Comparison of ENCODE assay signal across 8 cellular contexts in the genomic region with DNA sequence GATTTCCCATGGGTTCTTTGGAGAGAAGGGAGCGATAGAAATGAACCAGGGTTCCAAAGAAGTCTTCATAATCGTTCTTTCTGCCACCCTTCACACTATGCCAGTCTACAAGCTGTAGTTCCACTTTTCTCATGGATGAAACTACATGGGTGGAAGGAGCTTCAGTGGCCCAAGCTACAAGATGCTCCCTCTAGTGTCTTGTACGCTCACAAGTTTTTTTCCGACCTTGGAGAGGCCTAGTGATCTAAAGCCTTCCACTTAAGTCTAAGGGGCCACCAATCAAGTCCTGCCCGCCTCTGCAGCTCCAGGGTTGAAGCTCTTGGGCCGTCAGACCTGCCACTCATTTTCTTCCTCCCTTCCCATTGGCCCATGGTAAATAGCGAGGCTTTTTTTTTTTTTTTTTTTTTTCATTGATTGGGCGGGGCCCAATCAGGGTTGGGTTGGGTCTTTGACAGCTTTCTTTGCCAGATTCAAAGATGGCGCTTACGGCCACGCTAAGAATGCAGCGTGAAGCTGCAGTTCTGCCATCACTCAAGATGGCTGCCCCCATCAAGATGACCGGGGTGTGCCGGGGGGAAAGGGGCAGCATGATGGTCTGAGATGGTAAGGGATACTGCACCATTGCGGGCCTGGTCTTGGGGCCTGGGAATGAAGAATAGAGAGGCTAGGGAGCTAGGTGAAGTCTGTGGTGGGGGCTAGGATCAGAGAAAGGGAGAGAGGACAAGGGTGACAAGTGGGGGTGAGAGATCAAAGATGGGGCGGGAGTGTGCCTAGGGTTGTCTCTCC. TPM values are rescaled to one million over a fixed set of nuclear protein-coding genes. Genes with fewer than 3 reads are reported as not detected.
DNase-seq lines count a peak whose midpoint lies in the region; ATAC-seq and TF ChIP-seq lines count a peak whose summit lies in the region.

TSS of gene TOMM40L (plus strand) at position 527 of the 786 bp plus-strand sequence. CDS start 430 bp downstream, outside the sequence.

- H3K4me3 ChIP-seq in SK-N-SH (ENCODE audit: low read depth in 2 of 2, low read length in 1 of 2): peak within 1 kb of the TSS; percentile 69 to 74
- H3K4me3 ChIP-seq in thoracic aorta: peak within 1 kb of the TSS; percentile 79

- TF ChIP-seq POLR2A in GM10847 (IDR thresholded peaks at IDR 0.05; ENCODE audit: extremely low read depth, insufficient read length): peak; percentile 44

- peak; percentile 98 for DNase-seq in NCI-H1048 (lab: John Stamatoyannopoulos, UW)
- DNase-seq in SK-N-SH: peak; percentile 88
- DNase-seq in glomerular visceral epithelial cell (ENCODE audit: extremely low spot score): peak; percentile 100
- peak; percentile 76 for DNase-seq in omental fat pad (ENCODE audit: low spot score)
- DNase-seq in thoracic aorta (ENCODE audit: low spot score): peak; percentile 68

- no peaks in the 10 kb centered on the region for H3K27me3 ChIP-seq in SK-N-SH (ENCODE audit: insufficient read depth)
- H3K27me3 ChIP-seq in thoracic aorta (replicated peaks; ENCODE audit: insufficient read depth): no peaks in the 10 kb centered on the region

- TF ChIP-seq CTCF in SK-N-SH (IDR thresholded peaks at IDR 0.05) (peak; percentile 70), omental fat pad (IDR thresholded peaks at IDR 0.05) (no peak), thoracic aorta (IDR thresholded peaks at IDR 0.05) (no peak)

- no peaks in the 10 kb centered on the region for H3K27me3 Mint-ChIP-seq in activated naive CD8-positive, alpha-beta T cell

- POLR2A ChIA-PET in SK-N-SH (lab: Yijun Ruan, JAX): interaction anchor here (0.5 to 2.2 kb wide), 8 partner anchors 23 to 497 kb away, joined by 3 to 19 read pairs (median 4); partner anchors contain the start of genes ADAMTS4, NDUFS2 and SDHC

- H3K79me2 ChIP-seq in SK-N-SH (ENCODE audit: insufficient read depth): no peaks in the 10 kb centered on the region

- no peaks in the 10 kb centered on the region for H3K9me3 Mint-ChIP-seq in activated naive CD8-positive, alpha-beta T cell (ENCODE audit: low read depth)

- peak within 1 kb of the TSS; percentile 100 for H3K27ac Mint-ChIP-seq in activated naive CD8-positive, alpha-beta T cell

- no peaks in the 10 kb centered on the region for H4K20me1 ChIP-seq in SK-N-SH (ENCODE audit: insufficient read depth)

- H3F3A ChIP-seq in SK-N-SH (replicated peaks; ENCODE audit: insufficient read depth): peaks cover 14% of the 10 kb centered on the region

- WGBS in SK-N-SH (ENCODE audit: low lambda C conversion rate): 7% methylated on average over 16 of the region's 16 CpGs

- peak within 1 kb of the TSS; percentile 68 for H3K9ac ChIP-seq in SK-N-SH

- CTCF ChIA-PET in SK-N-SH (lab: Yijun Ruan, JAX): interaction anchor here (0.6 to 6.2 kb wide), 23 partner anchors 9 to 164 kb away, joined by 3 to 78 read pairs (median 10); partner anchors contain the start of genes ADAMTS4, B4GALT3, FCER1G and NDUFS2

- peak within 1 kb of the TSS in 1 of 2 experiments; percentile 67; a peak in 3 of 4 replicates for H3K27ac ChIP-seq in SK-N-SH (ENCODE audit: low read depth in 2 of 2, low read length in 1 of 2)
- H3K27ac ChIP-seq in thoracic aorta: peak within 1 kb of the TSS in 1 of 2 donors; percentile 25

- peaks cover 3% of the 10 kb centered on the region for H3K36me3 Mint-ChIP-seq in activated naive CD8-positive, alpha-beta T cell

- no peaks in the 10 kb centered on the region for H3K9me2 ChIP-seq in SK-N-SH

- TF ChIP-seq EP300 in SK-N-SH (IDR thresholded peaks at IDR 0.05; ENCODE audit: borderline replicate concordance in 1 of 2, low read depth in 1 of 2, low read length in 1 of 2): no peak

- TF ChIP-seq RAD21 in SK-N-SH (IDR thresholded peaks at IDR 0.05; ENCODE audit: low read length): peak; percentile 50

- H3K36me3 ChIP-seq in SK-N-SH (replicated peaks in 1 of 2; ENCODE audit: control insufficient read depth in 1 of 2, insufficient read depth in 2 of 2, low read length in 1 of 2): peaks cover 0 to 20% of the 10 kb centered on the region in 2 experiments
- H3K36me3 ChIP-seq in thoracic aorta: peaks cover 19% of the 10 kb centered on the region

- H3K4me2 ChIP-seq in SK-N-SH: peak within 1 kb of the TSS; percentile 79

- peaks cover 43% of the 10 kb centered on the region for H3K4me1 Mint-ChIP-seq in activated naive CD8-positive, alpha-beta T cell (ENCODE audit: low read depth)

- H3K9me3 ChIP-seq in SK-N-SH (no peaks in the 10 kb centered on the region), thoracic aorta (no peaks in the 10 kb centered on the region)

- ATAC-seq in HG02588 (IDR thresholded peaks at IDR 0.05; ENCODE audit: unreplicated experiment) (peak; percentile 94), omental fat pad (ENCODE audit: low FRiP score) (peak; percentile 96), thoracic aorta (ENCODE audit: insufficient number of reproducible peaks, low FRiP score, low read depth) (peak; percentile 99)

- H3K4me1 ChIP-seq in SK-N-SH (ENCODE audit: control insufficient read depth in 1 of 2, insufficient read depth in 2 of 2, low read depth in 1 of 2, low read length in 1 of 2) (peaks cover 8 to 21% of the 10 kb centered on the region in 2 experiments; a peak in 3 of 4 replicates), thoracic aorta (ENCODE audit: control insufficient read depth in 1 of 2, low read depth in 2 of 2) (peaks cover 10 to 26% of the 10 kb centered on the region in 2 donors)

- peak within 1 kb of the TSS; percentile 80 for H2AFZ ChIP-seq in SK-N-SH (ENCODE audit: low read depth)

- H3K4me3 Mint-ChIP-seq in activated naive CD8-positive, alpha-beta T cell: peak within 1 kb of the TSS; percentile 100

TF ChIP-seq in SK-N-SH, 30 proteins besides CTCF, POLR2A, EP300 and RAD21 (continues in another document):
- TF ChIP-seq, protein P1, sequence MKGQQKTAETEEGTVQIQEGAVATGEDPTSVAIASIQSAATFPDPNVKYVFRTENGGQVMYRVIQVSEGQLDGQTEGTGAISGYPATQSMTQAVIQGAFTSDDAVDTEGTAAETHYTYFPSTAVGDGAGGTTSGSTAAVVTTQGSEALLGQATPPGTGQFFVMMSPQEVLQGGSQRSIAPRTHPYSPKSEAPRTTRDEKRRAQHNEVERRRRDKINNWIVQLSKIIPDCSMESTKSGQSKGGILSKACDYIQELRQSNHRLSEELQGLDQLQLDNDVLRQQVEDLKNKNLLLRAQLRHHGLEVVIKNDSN (IDR thresholded peaks at IDR 0.05; ENCODE audit: borderline replicate concordance, low read depth): no peak
- TF ChIP-seq, protein P2, sequence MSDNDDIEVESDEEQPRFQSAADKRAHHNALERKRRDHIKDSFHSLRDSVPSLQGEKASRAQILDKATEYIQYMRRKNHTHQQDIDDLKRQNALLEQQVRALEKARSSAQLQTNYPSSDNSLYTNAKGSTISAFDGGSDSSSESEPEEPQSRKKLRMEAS (IDR thresholded peaks at IDR 0.05; ENCODE audit: low read depth): no peak
- no peak for TF ChIP-seq POLR2AphosphoS5 (IDR thresholded peaks at IDR 0.05; ENCODE audit: low read depth, low read length)
- TF ChIP-seq NFIC (IDR thresholded peaks at IDR 0.05; ENCODE audit: borderline replicate concordance): no peak
- no peak for TF ChIP-seq GATA2 (CRISPR knock-in tag; IDR thresholded peaks at IDR 0.05)
- no peak for TF ChIP-seq FOXM1 (IDR thresholded peaks at IDR 0.05; ENCODE audit: low read depth)
- TF ChIP-seq TEAD4 (IDR thresholded peaks at IDR 0.05; ENCODE audit: borderline replicate concordance, insufficient read depth): no peak
- peak; percentile 68 for TF ChIP-seq SMC3 (IDR thresholded peaks at IDR 0.05; ENCODE audit: low read depth, low read length)
- TF ChIP-seq FOSL2 (IDR thresholded peaks at IDR 0.05; ENCODE audit: borderline replicate concordance, low read depth): no peak
- TF ChIP-seq FOXJ3 (CRISPR knock-in tag; IDR thresholded peaks at IDR 0.05): no peak
- TF ChIP-seq MXI1 (IDR thresholded peaks at IDR 0.05; ENCODE audit: low read depth, low read length): peak; percentile 96
- TF ChIP-seq MEF2A (IDR thresholded peaks at IDR 0.05; ENCODE audit: borderline replicate concordance, low read depth): no peak
- TF ChIP-seq ZBTB33 (IDR thresholded peaks at IDR 0.05; ENCODE audit: borderline replicate concordance, low read depth): no peak
- no peak for TF ChIP-seq ELF1 (IDR thresholded peaks at IDR 0.05)
- no peak; the same call in 1 of the 2 replicates for TF ChIP-seq SIN3A (IDR thresholded peaks at IDR 0.05; ENCODE audit: borderline replicate concordance, low read depth, low read length)
- TF ChIP-seq CHD2 (IDR thresholded peaks at IDR 0.05; ENCODE audit: low read length, partially characterized antibody): peak; percentile 61
- peak; percentile 82 for TF ChIP-seq RFX5 (IDR thresholded peaks at IDR 0.05; ENCODE audit: low read length)
- TF ChIP-seq GABPA (IDR thresholded peaks at IDR 0.05; ENCODE audit: low read depth): no peak
- TF ChIP-seq TCF12 (IDR thresholded peaks at IDR 0.05): no peak
- peak; percentile 69 for TF ChIP-seq TAF1 (IDR thresholded peaks at IDR 0.05; ENCODE audit: borderline replicate concordance, low read depth, low read length)
- TF ChIP-seq NRF1 (IDR thresholded peaks at IDR 0.05; ENCODE audit: low read depth, low read length): no peak
- TF ChIP-seq RCOR1 (IDR thresholded peaks at IDR 0.05; ENCODE audit: low read length): no peak
- no peak for TF ChIP-seq RXRA (IDR thresholded peaks at IDR 0.05; ENCODE audit: borderline replicate concordance, low read depth)

RNA-seq across cellular contexts. Expression of gene TOMM40L, which starts in this region (rescaled TPM):
- 9.7 and 11.9 TPM in 2 replicates for polyA plus RNA-seq in SK-N-SH (2012; rRNA removed)
- polyA plus RNA-seq in SK-N-SH (2012; cell fraction: cytosol; rRNA removed): 6.3 and 8.5 TPM in 2 replicates
- 21.0 and 27.4 TPM in 2 replicates for polyA plus RNA-seq in SK-N-SH (2012; cell fraction: nucleus; rRNA removed)
- total RNA-seq in omental fat pad (10 to 100 TPM in 3 of 4 donors, 1 to 10 TPM in 1; 9.6 to 15.4 (median 13.4) TPM), thoracic aorta (10 to 100 TPM; 12.8 to 13.4 TPM)
